ENCODE assay signal across 8 cellular contexts in the genomic region with DNA sequence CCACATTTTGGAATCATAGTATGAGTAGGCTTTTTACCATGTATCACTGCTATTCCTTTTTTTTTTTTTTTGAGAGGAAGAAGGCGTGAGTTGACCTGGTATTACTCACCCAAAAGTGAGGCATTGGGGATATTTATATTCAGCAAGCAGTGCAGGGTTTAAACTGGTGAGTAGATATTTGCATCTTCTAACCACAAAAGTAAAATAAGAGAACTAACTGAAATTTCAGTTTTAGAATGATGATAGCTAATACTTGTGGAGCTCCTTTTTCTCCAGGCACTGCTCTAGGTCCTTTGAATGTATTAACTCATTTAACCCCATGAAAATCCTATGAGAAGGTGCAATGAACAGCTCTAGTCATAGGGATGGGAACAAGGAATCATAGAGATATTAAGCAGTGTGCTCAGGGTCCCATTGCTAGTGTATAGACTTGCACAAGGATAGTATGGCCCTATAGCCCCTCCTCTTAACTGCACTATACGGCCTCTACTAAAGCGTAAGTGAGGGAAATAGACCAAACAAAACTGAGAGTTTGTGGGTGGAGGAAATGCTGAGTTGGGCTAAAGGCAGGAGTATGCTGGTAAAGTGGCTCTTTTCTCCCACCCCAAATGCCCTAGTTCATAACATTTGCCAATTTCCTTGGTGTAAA.
DNase-seq lines count a peak whose midpoint lies in the region; ATAC-seq and TF ChIP-seq lines count a peak whose summit lies in the region.

No MANE protein-coding gene starts in this region.

- H3K4me3 ChIP-seq in OCI-LY7 (ENCODE audit: low read depth, low read length, poor library complexity, severe bottlenecking) (peak overlapping the region; percentile 61), lower lobe of right lung (no peak overlapping the region)

- H3K79me2 ChIP-seq in OCI-LY7 (ENCODE audit: insufficient read depth, low read depth, low read length), result no peaks in the 10 kb centered on the region

- no TSS peak for BruUV-seq in OCI-LY7 (replicated peaks; lab: Mats Ljungman, UMichigan)

- no peaks in the 10 kb centered on the region for H3K27me3 ChIP-seq in lower lobe of right lung (ENCODE audit: low read depth)

- peaks cover 93% of the 10 kb centered on the region for H3K4me1 ChIP-seq in OCI-LY7 (ENCODE audit: insufficient read depth, low read length, poor library complexity, severe bottlenecking)
- peaks cover 4% of the 10 kb centered on the region for H3K4me1 ChIP-seq in lower lobe of right lung

- peak overlapping the region; percentile 40; the same call in 1 of the 2 replicates for H2AFZ ChIP-seq in OCI-LY7 (ENCODE audit: low read length)

- CTCF ChIA-PET in OCI-LY7 (lab: Charles Lee; ENCODE audit: unreplicated experiment), result interaction anchor here (0.6 to 1.6 kb wide), 5 partner anchors 12 to 98 kb away, joined by 3 to 5 read pairs (median 3); no protein-coding TSS in a partner anchor

- intact Hi-C loops in OCI-LY7 (cut with micrococcal nuclease; ENCODE audit: unreplicated experiment), result loop anchor here (1.0 to 5.0 kb wide), 4 partner anchors 80 to 206 kb away; a partner anchor contains a TSS
- intact Hi-C loops in lower lobe of right lung (cut with DNase I), result no loop called here

- ATAC-seq in HG02938 (IDR thresholded peaks at IDR 0.05; ENCODE audit: unreplicated experiment) (peak; percentile 66), lower lobe of right lung (no peak)

- POLR2A ChIA-PET in OCI-LY7 (lab: Charles Lee), result interaction anchor here (0.6 to 5.1 kb wide), 29 partner anchors 9 to 1394 kb away, joined by 3 to 43 read pairs (median 6); a partner anchor contains a TSS

- H3K9me3 ChIP-seq in OCI-LY7 (ENCODE audit: low read length) (peaks cover 12% of the 10 kb centered on the region), lower lobe of right lung (no peaks in the 10 kb centered on the region)

- TF ChIP-seq CTCF in OCI-LY7 (conservative IDR thresholded peaks at IDR 0.05; ENCODE audit: low read length) (no peak), lower lobe of right lung (IDR thresholded peaks at IDR 0.05) (no peak)

- peak overlapping the region; percentile 97 for H3K27ac ChIP-seq in OCI-LY7 (ENCODE audit: low read depth, low read length, poor library complexity, severe bottlenecking)
- no peak overlapping the region for H3K27ac ChIP-seq in lower lobe of right lung

- peak in 2 of 3 donors; percentile 28 to 51 for DNase-seq in stimulated activated CD4-positive, alpha-beta T cell treated with anti-CD3 and anti-CD28 coated beads, Interleukin-12 subunit alpha, Interleukin-12 subunit beta, amount 100 ng/mL, for 48 hours (ENCODE audit: low read depth in 2 of 3, low spot score in 1 of 3)
- no peak for DNase-seq in stimulated activated CD4-positive, alpha-beta T cell treated with anti-CD3 and anti-CD28 coated beads, Interleukin-4, amount 100 ng/mL, for 4 hours
- DNase-seq in OCI-LY7 (ENCODE audit: low spot score), result peak; percentile 88
- DNase-seq in glomerular visceral epithelial cell (ENCODE audit: extremely low spot score), result peak; percentile 44
- DNase-seq in NCI-H524 treated with DMSO at 0.1 percent for 48 hours (lab: John Stamatoyannopoulos, UW), result no peak
- no peak for DNase-seq in lower lobe of right lung
- DNase-seq in SK-N-DZ (ENCODE audit: low spot score), result no peak

- no peaks in the 10 kb centered on the region for H3K9me2 ChIP-seq in OCI-LY7 (ENCODE audit: insufficient read depth, low read length)

- peak overlapping the region; percentile 89 for H3K4me2 ChIP-seq in OCI-LY7 (ENCODE audit: low read length)

- H3K36me3 ChIP-seq in OCI-LY7 (ENCODE audit: insufficient read depth, low read length) (0 out of 2 replicates have a peak, but pooled peaks cover 7% of the 10 kb centered on the region), lower lobe of right lung (no peaks in the 10 kb centered on the region)

- H4K20me1 ChIP-seq in OCI-LY7 (ENCODE audit: insufficient read depth, low read length), result no peaks in the 10 kb centered on the region

Comparison
In these comparisons a context has a peak if more than half of its experiments do, and no peak if none do; other contexts are left out.
1. DNase-seq: peak in stimulated activated CD4-positive, alpha-beta T cell treated with anti-CD3 and anti-CD28 coated beads, Interleukin-12 subunit alpha, Interleukin-12 subunit beta, amount 100 ng/mL, for 48 hours (2 of 3), OCI-LY7 (single experiment) and glomerular visceral epithelial cell (single experiment); none in stimulated activated CD4-positive, alpha-beta T cell treated with anti-CD3 and anti-CD28 coated beads, Interleukin-4, amount 100 ng/mL, for 4 hours (0 of 2), NCI-H524 treated with DMSO at 0.1 percent for 48 hours (single experiment), lower lobe of right lung (single experiment) and SK-N-DZ (single experiment).